8 cellular contexts compared by ENCODE assay signal in the genomic region with DNA sequence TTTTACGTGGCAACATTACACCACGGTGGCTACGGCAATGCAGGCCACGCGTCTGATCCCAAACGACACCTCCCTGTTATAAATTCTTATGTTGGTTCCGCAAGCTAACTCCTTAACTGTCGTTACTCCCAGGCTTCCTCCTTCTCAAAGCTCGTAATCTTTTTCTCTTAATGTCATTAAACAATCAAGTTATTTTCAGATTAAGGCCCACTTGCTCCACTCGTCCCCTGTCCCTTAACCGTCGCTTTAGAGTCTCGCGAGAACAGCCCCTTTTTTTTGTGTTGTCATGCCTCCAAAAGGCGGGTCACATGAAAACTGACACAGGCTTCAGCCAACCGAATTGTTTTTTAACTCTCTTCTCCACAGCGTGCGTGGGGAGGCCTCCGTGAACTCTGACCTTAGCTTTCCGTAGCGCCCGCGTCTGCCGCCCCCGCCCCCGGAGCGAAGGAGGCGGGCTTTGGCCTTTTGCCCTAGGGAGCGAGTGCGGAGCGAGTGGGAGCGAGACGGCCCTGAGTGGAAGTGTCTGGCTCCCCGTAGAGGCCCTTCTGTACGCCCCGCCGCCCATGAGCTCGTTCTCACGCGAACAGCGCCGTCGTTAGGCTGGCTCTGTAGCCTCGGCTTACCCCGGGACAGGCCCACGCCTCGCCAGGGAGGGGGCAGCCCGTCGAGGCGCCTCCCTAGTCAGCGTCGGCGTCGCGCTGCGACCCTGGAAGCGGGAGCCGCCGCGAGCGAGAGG.
A peak's percentile ranks its signal among the peaks of the same experiment; 100 is the strongest.
DNase-seq lines count a peak whose midpoint lies in the region; ATAC-seq and TF ChIP-seq lines count a peak whose summit lies in the region.

TSS of gene CAND1 (plus strand) at position 463 of the 736 bp plus-strand sequence. CDS start 360 bp downstream, outside the sequence.

- ATAC-seq in GM19035 (IDR thresholded peaks at IDR 0.05; ENCODE audit: unreplicated experiment) (peak; percentile 79), HG03354 (IDR thresholded peaks at IDR 0.05; ENCODE audit: poor library complexity, severe bottlenecking, unreplicated experiment) (peak; percentile 79)
- ATAC-seq in activated CD4-positive, CD25-positive, alpha-beta regulatory T cell treated with anti-CD3 and anti-CD28 coated beads, Interleukin-2, amount 50 U/mL, for 24 hours, result peak; percentile 82

- peak within 1 kb of the TSS; percentile 62 for H3K4me3 ChIP-seq in AG09309 (ENCODE audit: control insufficient read depth, low read depth, low read length)

- no peak for TF ChIP-seq CTCF in AG09309 (IDR thresholded peaks at IDR 0.05; ENCODE audit: control insufficient read depth, insufficient read depth, low read depth, low read length, missing control alignments)

- DNase-seq in AG09309 (ENCODE audit: low read depth) (peak; percentile 98), NCI-H446 (lab: John Stamatoyannopoulos, UW) (peak; percentile 99 to 100), cerebellar cortex (ENCODE audit: low spot score) (peak; percentile 100), iris pigment epithelial cell (ENCODE audit: low read depth) (peak; percentile 99)
- peak; percentile 94 for DNase-seq in stimulated activated CD4-positive, alpha-beta T cell treated with anti-CD3 and anti-CD28 coated beads, Interleukin-12 subunit alpha, Interleukin-12 subunit beta, amount 100 ng/mL, for 4 hours

Comparison
In these comparisons a context has a peak if more than half of its experiments do, and no peak if none do; other contexts are left out.
1. Peak in every context shown above with its lines: DNase-seq, ATAC-seq and H3K4me3 ChIP-seq.